ENCODE assay signal across 22 cellular contexts in genomic region chr3:55467099-55467498, GRCh38. TPM values are rescaled to one million over a fixed set of nuclear protein-coding genes. Genes with fewer than 3 reads are reported as not detected.
A peak's percentile ranks its signal among the peaks of the same experiment; 100 is the strongest.
DNase-seq lines count a peak whose midpoint lies in the region; ATAC-seq and TF ChIP-seq lines count a peak whose summit lies in the region.
"Had no signal": no experiment of that assay in that cellular context is flagged by ENCODE, and none has a peak within 500 bp of the region (broad histone marks: within the 10 kb centered on the region; RNA-seq: fewer than 3 reads in every experiment).

No MANE protein-coding gene starts in this region.

- no peak overlapping the region for H2BK15ac ChIP-seq in mesendoderm (replicated peaks; ENCODE audit: low read depth)

- H4K5ac ChIP-seq in mesendoderm (ENCODE audit: low read length) = no peak overlapping the region

- H2BK120ac ChIP-seq in mesendoderm (ENCODE audit: low read depth, low read length) = no peak overlapping the region

- H3K9me3 Mint-ChIP-seq in HFFc6 = no peaks in the 10 kb centered on the region
- H3K9me3 Mint-ChIP-seq: type B pancreatic cell had no signal

- H3K9ac ChIP-seq in adipocyte (ENCODE audit: low read length) (no peak overlapping the region), skeletal muscle satellite cell (ENCODE audit: low read depth, low read length) (peak overlapping the region; percentile 68), mesendoderm (ENCODE audit: low read length) (no peak overlapping the region)

- H3K23ac ChIP-seq in mesendoderm (ENCODE audit: low read length) = no peak overlapping the region

- H3K4me3 ChIP-seq in adipocyte (ENCODE audit: low read length) = no peak overlapping the region
- no peak overlapping the region for H3K4me3 ChIP-seq in fibroblast of the aortic adventitia (ENCODE audit: low read depth, low read length)
- no peak overlapping the region for H3K4me3 ChIP-seq in skeletal muscle satellite cell (ENCODE audit: low read length)
- no peak overlapping the region for H3K4me3 ChIP-seq in mesendoderm (ENCODE audit: low read length)
- H3K4me3 ChIP-seq: gastroesophageal sphincter, lower lobe of right lung, Peyer's patch had no signal

- no peaks in the 10 kb centered on the region for H3K79me2 ChIP-seq in mesendoderm (ENCODE audit: control insufficient read depth, insufficient read depth, low read length)

- ATAC-seq in HG02623 (IDR thresholded peaks at IDR 0.05; ENCODE audit: unreplicated experiment) = no peak
- ATAC-seq: activated naive CD8-positive, alpha-beta T cell treated with anti-CD3 and anti-CD28 coated beads, Interleukin-2, amount 50 U/mL, for 24 hours; gastroesophageal sphincter; HepG2; lower lobe of right lung had no signal

- H3K27me3 Mint-ChIP-seq in HFFc6 (ENCODE audit: insufficient read depth) = peaks cover 15% of the 10 kb centered on the region
- H3K27me3 Mint-ChIP-seq: type B pancreatic cell had no signal

- no peak overlapping the region for H2BK5ac ChIP-seq in mesendoderm (ENCODE audit: low read length)

- peaks cover 3% of the 10 kb centered on the region for H3K4me1 ChIP-seq in adipocyte (ENCODE audit: control insufficient read depth, insufficient read depth, low read length)
- H3K4me1 ChIP-seq in skeletal muscle satellite cell (ENCODE audit: control insufficient read depth, insufficient read depth, low read length) = peaks cover 35% of the 10 kb centered on the region
- no peaks in the 10 kb centered on the region for H3K4me1 ChIP-seq in mesendoderm (ENCODE audit: control insufficient read depth, low read depth, low read length)
- H3K4me1 ChIP-seq: BE2C, lower lobe of right lung, Peyer's patch had no signal

- no peak overlapping the region for H3K4ac ChIP-seq in mesendoderm (ENCODE audit: low read depth, low read length)

- no peak overlapping the region for H3K56ac ChIP-seq in mesendoderm (ENCODE audit: low read length)

- H3K79me1 ChIP-seq in mesendoderm (ENCODE audit: low read length) = no peaks in the 10 kb centered on the region

- WGBS in mesendoderm (ENCODE audit: extremely low coverage, insufficient coverage, low lambda C conversion rate) = no CpG with 5 or more reads among the region's 2 CpGs

- H3K4me2 ChIP-seq in skeletal muscle satellite cell (ENCODE audit: low read length) (peak overlapping the region; percentile 47), mesendoderm (ENCODE audit: low read length) (no peak overlapping the region)

- peak overlapping the region; percentile 88 for H3K27ac Mint-ChIP-seq in HFFc6
- H3K27ac Mint-ChIP-seq: activated naive CD8-positive, alpha-beta T cell treated with anti-CD3 and anti-CD28 coated beads, Interleukin-2, amount 50 U/mL, for 24 hours; type B pancreatic cell had no signal

- peaks cover 89% of the 10 kb centered on the region for H3K4me1 Mint-ChIP-seq in HFFc6 (ENCODE audit: low read depth)
- H3K4me1 Mint-ChIP-seq: activated naive CD8-positive, alpha-beta T cell treated with anti-CD3 and anti-CD28 coated beads, Interleukin-2, amount 50 U/mL, for 24 hours had no signal

- H3K36me3 Mint-ChIP-seq in HFFc6 (ENCODE audit: low read depth) = peaks cover 48% of the 10 kb centered on the region

- H4K8ac ChIP-seq in mesendoderm (ENCODE audit: low read depth, low read length) = no peak overlapping the region

- H3K36me3 ChIP-seq in adipocyte (ENCODE audit: control insufficient read depth, insufficient read depth, low read length, severe bottlenecking) = peaks cover 9% of the 10 kb centered on the region
- peaks cover 65% of the 10 kb centered on the region for H3K36me3 ChIP-seq in skeletal muscle satellite cell (ENCODE audit: insufficient read depth, low read length)
- H3K36me3 ChIP-seq in mesendoderm (ENCODE audit: control insufficient read depth, insufficient read depth, low read length) = peaks cover 4% of the 10 kb centered on the region
- H3K36me3 ChIP-seq: BE2C, Peyer's patch, WERI-Rb-1 had no signal

- H3K27me3 ChIP-seq in adipocyte (replicated peaks; ENCODE audit: control insufficient read depth, insufficient read depth, low read length) (no peaks in the 10 kb centered on the region), skeletal muscle satellite cell (ENCODE audit: control insufficient read depth, insufficient read depth, low read length) (no peaks in the 10 kb centered on the region), mesendoderm (ENCODE audit: insufficient read depth, low read length, poor library complexity) (no peaks in the 10 kb centered on the region)
- H3K27me3 ChIP-seq: BE2C, gastroesophageal sphincter, Peyer's patch had no signal

- TF ChIP-seq CTCF in HFFc6 (IDR thresholded peaks at IDR 0.05) = no peak
- TF ChIP-seq CTCF in fibroblast of the aortic adventitia (IDR thresholded peaks at IDR 0.05; ENCODE audit: insufficient read depth, low read length) = no peak

- no peak overlapping the region for H2AK5ac ChIP-seq in mesendoderm (ENCODE audit: low read length)

- H3K4me3 Mint-ChIP-seq in HFFc6 = peak overlapping the region; percentile 75
- H3K4me3 Mint-ChIP-seq: activated naive CD8-positive, alpha-beta T cell treated with anti-CD3 and anti-CD28 coated beads, Interleukin-2, amount 50 U/mL, for 24 hours; type B pancreatic cell had no signal

- no peak overlapping the region for H3K27ac ChIP-seq in mesendoderm (ENCODE audit: low read depth, low read length)
- H3K27ac ChIP-seq: gastroesophageal sphincter, lower lobe of right lung, Peyer's patch, WERI-Rb-1 had no signal

- no peak overlapping the region for H3K18ac ChIP-seq in mesendoderm (ENCODE audit: low read length)

- H3K9me3 ChIP-seq in adipocyte (ENCODE audit: control insufficient read depth, low read length) = no peaks in the 10 kb centered on the region
- H3K9me3 ChIP-seq in skeletal muscle satellite cell (replicated peaks; ENCODE audit: low read length) = no peaks in the 10 kb centered on the region
- H3K9me3 ChIP-seq: BE2C, gastroesophageal sphincter, lower lobe of right lung, Peyer's patch had no signal

- DNase-seq in HFFc6 = peak; percentile 64
- DNase-seq in adipocyte (ENCODE audit: low read depth) = peak; percentile 84
- peak; percentile 74 for DNase-seq in fibroblast of the aortic adventitia (ENCODE audit: low read depth)
- DNase-seq in mesendoderm = no peak
- no peak for DNase-seq in NCI-H2107 (lab: John Stamatoyannopoulos, UW)
- DNase-seq in anterior cingulate cortex (lab: John Stamatoyannopoulos, UW) = no peak
- DNase-seq: activated effector memory CD4-positive, alpha-beta T cell treated with anti-CD3 and anti-CD28 coated beads, Interleukin-2, amount 50 U/mL, for 16 hours; activated naive CD8-positive, alpha-beta T cell treated with anti-CD3 and anti-CD28 coated beads, Interleukin-2, amount 50 U/mL, for 24 hours; BE2C; COR-L47; DMS79 treated with DMSO at 0.1 percent for 48 hours; lower lobe of right lung; NCI-H1105 treated with DMSO at 0.1 percent for 48 hours; NCI-H510A; Peyer's patch; WERI-Rb-1 had no signal

RNA-seq across cellular contexts. Expression of gene WNT5A, which starts 20.0 kb away (rescaled TPM):
- total RNA-seq in HFFc6 (2021; fragmentation: NEBNext Ultra II Directional; extraction: Animal tissue kit (Norgen Biotek cat#: 25700)) = 100 to 1,000 TPM; 240 to 387 (median 256) TPM
- total RNA-seq in fibroblast of the aortic adventitia (ENCODE audit: low replicate concordance) = 5.8 and 42.4 TPM in 2 replicates
- 84.9 and 197 TPM in 2 replicates for total RNA-seq in skeletal muscle satellite cell (2012; rRNA removed)
- polyA plus RNA-seq in mesendoderm (2013, experiment 1 of 2) = 3.4 TPM
- polyA plus RNA-seq in mesendoderm (2013, experiment 2 of 2) = 2.8 TPM
- total RNA-seq: HepG2; T-helper 2 cell treated with Interferon-gamma antibody and Interleukin-4, amounts not matched to agents 100 ng/mL and 5 ng/mL, for 36 hours had no signal
- polyA plus RNA-seq: HepG2 had no signal

Comparison
In these comparisons a context has a peak if more than half of its experiments do, and no peak if none do; other contexts are left out.
1. DNase-seq: peak in HFFc6 (single experiment), adipocyte (single experiment) and fibroblast of the aortic adventitia (single experiment); none in mesendoderm (single experiment), NCI-H2107 (single experiment) and anterior cingulate cortex (0 of 58).